Comparison of ENCODE assay signal across 29 cellular contexts in the genomic region with DNA sequence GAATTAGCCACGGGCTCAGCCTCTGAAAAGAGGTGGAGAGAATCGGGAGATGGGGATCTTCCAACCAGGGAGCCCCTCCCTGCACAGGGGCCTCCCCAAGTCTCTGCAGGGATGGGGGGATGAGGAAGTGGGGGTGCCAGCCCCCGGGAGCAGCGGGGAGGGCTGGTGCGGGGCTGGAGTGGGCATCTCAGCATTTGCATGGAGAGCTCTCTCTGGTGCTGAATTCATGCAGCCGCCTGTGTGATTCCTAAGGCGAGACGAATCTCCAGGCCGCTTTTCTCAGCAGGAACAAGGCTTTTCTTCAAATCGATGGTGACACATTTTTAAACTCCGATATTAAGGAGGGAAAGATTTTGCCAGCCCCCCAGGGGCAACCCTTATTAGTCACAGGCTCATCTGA.
"Had no signal": no experiment of that assay in that cellular context is flagged by ENCODE, and none has a peak within 500 bp of the region (broad histone marks: within the 10 kb centered on the region; RNA-seq: fewer than 3 reads in every experiment).

No MANE protein-coding gene starts in this region.

- H3K4me3 ChIP-seq: adrenal gland, PC-9, SK-N-MC had no signal

- H3K27me3 ChIP-seq: adrenal gland had no signal

- H3K9me3 ChIP-seq: adrenal gland had no signal

- H3K4me3 Mint-ChIP-seq: activated CD4-positive, alpha-beta T cell treated with anti-CD3 and anti-CD28 coated beads for 36 hours; activated CD4-positive, alpha-beta T cell treated with anti-CD3 and anti-CD28 coated beads, Interleukin-2, amount 10 ng/mL, durations not matched to agents 7 days and 5 days; activated CD8-positive, alpha-beta T cell treated with anti-CD3 and anti-CD28 coated beads, Interleukin-2, amount 10 ng/mL, durations not matched to agents 7 days and 5 days; activated T-cell treated with anti-CD3 and anti-CD28 coated beads, Interleukin-2, amount 50 U/mL, for 24 hours; WTC11 had no signal

- H3K36me3 Mint-ChIP-seq: activated naive CD4-positive, alpha-beta T cell treated with anti-CD3 and anti-CD28 coated beads, Interleukin-2, amount 50 U/mL, for 72 hours; WTC11 had no signal

- DNase-seq: activated CD4-positive, alpha-beta T cell treated with anti-CD3 and anti-CD28 coated beads for 36 hours; activated CD4-positive, alpha-beta T cell treated with anti-CD3 and anti-CD28 coated beads, Interleukin-2, amount 10 ng/mL, durations not matched to agents 7 days and 5 days; activated CD4-positive, alpha-beta T cell treated with anti-CD3 and anti-CD28 coated beads, Interleukin-2, amount 50 U/mL, for 48 hours; activated CD8-positive, alpha-beta T cell treated with anti-CD3 and anti-CD28 coated beads, Interleukin-2, amount 10 ng/mL, durations not matched to agents 7 days and 5 days; activated gamma-delta T cell; activated naive CD4-positive, alpha-beta T cell treated with Interleukin-2 at 50 U/mL for 16 hours; activated T-cell treated with anti-CD3 and anti-CD28 coated beads, Interleukin-2, amount 50 U/mL, for 24 hours; adrenal gland; brain microvascular endothelial cell; central memory CD4-positive, alpha-beta T cell; MM.1S; MV-4-11; NCI-H1092; NCI-H1436 treated with DMSO at 0.1 percent for 48 hours; NCI-H1694 treated with DMSO at 0.1 percent for 48 hours; NCI-H2029; NCI-H345; NCI-H510A; NCI-H526; NCI-H748 treated with DMSO at 0.1 percent for 48 hours; NK-92 treated with Interleukin-12 subunit alpha and Interleukin-12 subunit beta, amount 100 ng/mL, for 24 hours; PC-9; Right ventricle myocardium superior had no signal

- H3K4me1 Mint-ChIP-seq: activated CD4-positive, alpha-beta T cell treated with anti-CD3 and anti-CD28 coated beads for 36 hours; activated CD4-positive, alpha-beta T cell treated with anti-CD3 and anti-CD28 coated beads, Interleukin-2, amount 10 ng/mL, durations not matched to agents 7 days and 5 days had no signal

- H3K27ac ChIP-seq: adrenal gland, brain microvascular endothelial cell, KMS-11, PC-9, RWPE1, SK-N-MC had no signal

- H3K27me3 Mint-ChIP-seq: activated CD4-positive, alpha-beta T cell treated with anti-CD3 and anti-CD28 coated beads for 36 hours; activated CD4-positive, alpha-beta T cell treated with anti-CD3 and anti-CD28 coated beads, Interleukin-2, amount 10 ng/mL, durations not matched to agents 7 days and 5 days; activated T-cell treated with anti-CD3 and anti-CD28 coated beads, Interleukin-2, amount 50 U/mL, for 24 hours had no signal

- H3K9me3 Mint-ChIP-seq: activated CD4-positive, alpha-beta T cell treated with anti-CD3 and anti-CD28 coated beads, Interleukin-2, amount 10 ng/mL, durations not matched to agents 7 days and 5 days; activated naive CD4-positive, alpha-beta T cell treated with anti-CD3 and anti-CD28 coated beads, Interleukin-2, amount 50 U/mL, for 72 hours; activated T-cell treated with anti-CD3 and anti-CD28 coated beads, Interleukin-2, amount 50 U/mL, for 24 hours; activated T-helper 2 cell treated with anti-CD3 and anti-CD28 coated beads, Interferon-gamma antibody, Interleukin-2, Interleukin-4, amounts not matched to agents 10 μg/mL and 5 μg/mL and 100 μg/mL, durations not matched to agents 14 hours and 24 hours and 36 hours; WTC11 had no signal

- H3K36me3 ChIP-seq: adrenal gland, brain microvascular endothelial cell had no signal

- H3K27ac Mint-ChIP-seq: activated CD4-positive, alpha-beta T cell treated with anti-CD3 and anti-CD28 coated beads for 36 hours; activated CD4-positive, alpha-beta T cell treated with anti-CD3 and anti-CD28 coated beads, Interleukin-2, amount 10 ng/mL, durations not matched to agents 7 days and 5 days; activated CD8-positive, alpha-beta T cell treated with anti-CD3 and anti-CD28 coated beads, Interleukin-2, amount 10 ng/mL, durations not matched to agents 7 days and 5 days; activated naive CD4-positive, alpha-beta T cell treated with anti-CD3 and anti-CD28 coated beads, Interleukin-2, amount 50 U/mL, for 72 hours; activated T-cell treated with anti-CD3 and anti-CD28 coated beads, Interleukin-2, amount 50 U/mL, for 24 hours; activated T-helper 2 cell treated with anti-CD3 and anti-CD28 coated beads, Interferon-gamma antibody, Interleukin-2, Interleukin-4, amounts not matched to agents 10 μg/mL and 5 μg/mL and 100 μg/mL, durations not matched to agents 14 hours and 24 hours and 36 hours; WTC11 had no signal

- H3K4me1 ChIP-seq: adrenal gland had no signal
